27 cellular contexts compared by ENCODE assay signal in the genomic region with DNA sequence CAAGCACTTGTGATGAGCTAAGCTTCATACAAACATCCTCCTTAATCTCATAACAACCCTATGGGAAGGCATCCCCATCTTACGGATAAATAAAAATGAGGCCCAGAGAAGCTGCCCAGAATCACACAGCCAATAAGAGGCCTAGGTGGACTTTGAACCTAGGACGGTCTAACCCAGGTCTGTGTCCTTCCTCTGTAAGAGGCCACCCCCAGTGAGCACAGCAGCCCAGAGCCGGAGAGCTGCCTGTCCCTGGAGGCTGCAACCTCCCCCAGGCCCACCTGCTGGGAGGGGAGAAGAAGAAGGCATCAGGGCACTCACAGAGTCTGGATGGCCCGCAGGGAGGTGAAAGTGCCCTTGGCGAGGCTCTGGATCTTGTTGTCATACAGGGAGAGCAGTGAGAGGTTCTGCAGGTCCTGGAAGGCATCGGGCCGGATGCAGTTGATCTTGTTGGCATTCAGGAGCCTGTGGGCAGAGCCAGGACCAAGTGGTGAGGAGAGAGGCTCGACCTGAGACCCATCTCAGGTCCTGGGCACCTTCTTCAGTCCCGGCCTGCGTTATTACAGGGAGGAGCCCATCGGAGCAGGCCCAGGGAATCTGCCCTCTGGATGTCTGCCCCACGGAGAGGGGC.
DNase-seq lines count a peak whose midpoint lies in the region; ATAC-seq, FAIRE-seq and TF ChIP-seq lines count a peak whose summit lies in the region.
"Had no signal": no experiment of that assay in that cellular context is flagged by ENCODE, and none has a peak within 500 bp of the region (broad histone marks: within the 10 kb centered on the region; RNA-seq: fewer than 3 reads in every experiment).

No MANE protein-coding gene starts in this region.

- no peak overlapping the region for H2BK15ac ChIP-seq in neuronal stem cell (ENCODE audit: low read length)

- no peak overlapping the region for H4K8ac ChIP-seq in neuronal stem cell (ENCODE audit: low read depth, low read length)

- TF ChIP-seq CTCF in HepG2 (CRISPR knock-in tag; IDR thresholded peaks at IDR 0.05) (no peak), right lobe of liver (IDR thresholded peaks at IDR 0.05) (no peak)

- ATAC-seq in HepG2 = peak; percentile 59
- ATAC-seq in right lobe of liver = no peak
- no peak for ATAC-seq in stimulated activated effector memory CD8-positive, alpha-beta T cell treated with anti-CD3 and anti-CD28 coated beads, Interleukin-12 subunit alpha, Interleukin-12 subunit beta, amount 100 ng/mL, for 72 hours
- ATAC-seq in HG03457 (IDR thresholded peaks at IDR 0.05; ENCODE audit: unreplicated experiment) = no peak
- ATAC-seq: GM12878, GM23338 had no signal

- no peaks in the 10 kb centered on the region for H3K9me3 Mint-ChIP-seq in stimulated activated effector memory CD8-positive, alpha-beta T cell treated with anti-CD3 and anti-CD28 coated beads, Interleukin-12 subunit alpha, Interleukin-12 subunit beta, amount 100 ng/mL, for 72 hours
- H3K9me3 Mint-ChIP-seq: CD4-positive, alpha-beta T cell; GM23338; HFFc6 had no signal

- H3K36me3 ChIP-seq in HepG2 (replicated peaks in 1 of 2; ENCODE audit: control insufficient read depth in 1 of 2, insufficient read depth in 2 of 2, low read length in 2 of 2) (no peaks in the 10 kb centered on the region), right lobe of liver (no peaks in the 10 kb centered on the region), neuronal stem cell (replicated peaks in 1 of 2; ENCODE audit: control insufficient read depth in 2 of 2, insufficient read depth in 2 of 2, low read length in 2 of 2) (no peaks in the 10 kb centered on the region)
- H3K36me3 ChIP-seq: BE2C; BLaER1 treated with 17β-estradiol and CSF1 and Interleukin-3, amounts not matched to agents 10 nM and 100 nM; HAP-1 had no signal

- in situ Hi-C loops in HepG2 (cut with HindIII; ENCODE audit: extremely low pct_ligation_motif_present, low pct_unique_long_range_greater_than_20kb) = no loop called here

- no peak for TF ChIP-seq POLR2A in HepG2 (IDR thresholded peaks at IDR 0.05; ENCODE audit: insufficient read depth in 1 of 2, low read depth in 2 of 2, low read length in 2 of 2)
- no peak for TF ChIP-seq POLR2A in right lobe of liver (IDR thresholded peaks at IDR 0.05)

- no peak overlapping the region for H3K27ac ChIP-seq in HepG2 (ENCODE audit: extremely low read length, insufficient read depth, low read length)
- no peak overlapping the region for H3K27ac ChIP-seq in right lobe of liver
- no peak overlapping the region for H3K27ac ChIP-seq in neuronal stem cell (replicated peaks; ENCODE audit: low read length)
- H3K27ac ChIP-seq: 22Rv1; BLaER1 treated with 17β-estradiol and CSF1 and Interleukin-3, amounts not matched to agents 10 nM and 100 nM had no signal

- no peak overlapping the region for H2BK12ac ChIP-seq in neuronal stem cell (ENCODE audit: low read length)

- DNase-seq in HepG2 (ENCODE audit: low spot score) (no peak), right lobe of liver (no peak), HuH-7.5 (ENCODE audit: low spot score) (peak; percentile 48), neuronal stem cell (ENCODE audit: low spot score) (no peak), NCI-H526 treated with DMSO at 0.1 percent for 48 hours (lab: John Stamatoyannopoulos, UW) (no peak)
- DNase-seq in stimulated activated effector memory CD8-positive, alpha-beta T cell treated with anti-CD3 and anti-CD28 coated beads, Interleukin-12 subunit alpha, Interleukin-12 subunit beta, amount 100 ng/mL, for 72 hours (ENCODE audit: low spot score in 2 of 2) = no peak
- DNase-seq in activated CD4-positive, alpha-beta T cell treated with anti-CD3 and anti-CD28 coated beads for 4 hours = no peak
- DNase-seq: ACHN; AML-193; BE2C; CD4-positive, alpha-beta T cell; CD8-positive, alpha-beta memory T cell; DMS 273 treated with DMSO at 0.1 percent for 48 hours; DMS79; EL; GDM1; HFFc6 had no signal

- H3K4me2 ChIP-seq in HepG2 (ENCODE audit: low read depth, low read length) (0 out of 2 replicates have a peak overlapping the region, but pooled peaks have one; percentile 11), neuronal stem cell (ENCODE audit: insufficient read depth, low read length, poor library complexity, severe bottlenecking) (no peak overlapping the region)
- H3K4me2 ChIP-seq: BLaER1 treated with 17β-estradiol and CSF1 and Interleukin-3, amounts not matched to agents 10 nM and 100 nM; GM23338 had no signal

- H4K20me1 ChIP-seq in HepG2 (ENCODE audit: insufficient read depth, low read length) = no peaks in the 10 kb centered on the region

- H3K4me1 ChIP-seq in HepG2 (ENCODE audit: insufficient read depth, low read length) = peaks cover 20% of the 10 kb centered on the region
- H3K4me1 ChIP-seq in right lobe of liver = no peaks in the 10 kb centered on the region
- peaks cover 0 to 3% of the 10 kb centered on the region in 2 donors for H3K4me1 ChIP-seq in neuronal stem cell (ENCODE audit: control insufficient read depth in 2 of 2, insufficient read depth in 1 of 2, low read depth in 1 of 2, low read length in 2 of 2)
- H3K4me1 ChIP-seq: HAP-1 had no signal

- H3K4ac ChIP-seq in neuronal stem cell (ENCODE audit: low read length) = no peak overlapping the region

- peak overlapping the region; percentile 2 for H2AK5ac ChIP-seq in neuronal stem cell (ENCODE audit: low read depth, low read length)

- H2AFZ ChIP-seq in HepG2 (ENCODE audit: low read length) = no peak overlapping the region
- no peak overlapping the region for H2AFZ ChIP-seq in neuronal stem cell (ENCODE audit: low read length)
- H2AFZ ChIP-seq: GM23338 had no signal

- H3K23ac ChIP-seq in neuronal stem cell (ENCODE audit: low read depth, low read length, poor library complexity) = peak overlapping the region; percentile 10

- no peak overlapping the region for H4K91ac ChIP-seq in neuronal stem cell (ENCODE audit: low read depth, low read length, poor library complexity)

- POLR2A ChIA-PET in HepG2 (lab: Yijun Ruan, JAX) = no interaction called here

- H3K4me3 Mint-ChIP-seq in stimulated activated effector memory CD8-positive, alpha-beta T cell treated with anti-CD3 and anti-CD28 coated beads, Interleukin-12 subunit alpha, Interleukin-12 subunit beta, amount 100 ng/mL, for 72 hours = no peak overlapping the region
- H3K4me3 Mint-ChIP-seq: CD14-positive monocyte; CD4-positive, alpha-beta T cell; CD8-positive, alpha-beta memory T cell; GM23338; HFFc6 had no signal

- TF ChIP-seq EP300 in HepG2 (IDR thresholded peaks at IDR 0.05; ENCODE audit: low read depth in 2 of 2, low read length in 2 of 2) (no peak), HepG2 (CRISPR knock-in tag; IDR thresholded peaks at IDR 0.05; ENCODE audit: borderline replicate concordance) (no peak)

- H3K9ac ChIP-seq in HepG2 (ENCODE audit: insufficient read depth, low read depth, low read length) (no peak overlapping the region), neuronal stem cell (ENCODE audit: low read depth, low read length, poor library complexity) (no peak overlapping the region)
- H3K9ac ChIP-seq: BLaER1 treated with 17β-estradiol and CSF1 and Interleukin-3, amounts not matched to agents 10 nM and 100 nM had no signal

- peak overlapping the region; percentile 15 for H3K18ac ChIP-seq in neuronal stem cell (ENCODE audit: low read length)

- H3K4me3 ChIP-seq in HepG2 (replicated peaks in 1 of 3; ENCODE audit: insufficient read depth in 1 of 3, low read depth in 2 of 3, low read length in 3 of 3) (no peak overlapping the region), right lobe of liver (no peak overlapping the region), neuronal stem cell (ENCODE audit: low read length in 2 of 2) (no peak overlapping the region)
- H3K4me3 ChIP-seq: BLaER1 treated with 17β-estradiol and CSF1 and Interleukin-3, amounts not matched to agents 10 nM and 100 nM; GM12878; GM23338; HAP-1 had no signal

- H3K27ac Mint-ChIP-seq in stimulated activated effector memory CD8-positive, alpha-beta T cell treated with anti-CD3 and anti-CD28 coated beads, Interleukin-12 subunit alpha, Interleukin-12 subunit beta, amount 100 ng/mL, for 72 hours = peak overlapping the region; percentile 29
- H3K27ac Mint-ChIP-seq: CD14-positive monocyte; CD4-positive, alpha-beta T cell; GM23338; HFFc6 had no signal

- H3K27me3 ChIP-seq in HepG2 (ENCODE audit: control insufficient read depth in 1 of 2, insufficient read depth in 2 of 2, low read length in 2 of 2) (peaks cover 1 to 24% of the 10 kb centered on the region in 2 experiments; a peak in 1 of 5 replicates), right lobe of liver (no peaks in the 10 kb centered on the region), neuronal stem cell (ENCODE audit: control insufficient read depth in 3 of 3, insufficient read depth in 3 of 3, low read depth in 1 of 3, low read length in 3 of 3) (no peaks in the 10 kb centered on the region)
- H3K27me3 ChIP-seq: BE2C; BLaER1 treated with 17β-estradiol and CSF1 and Interleukin-3, amounts not matched to agents 10 nM and 100 nM had no signal

- no TSS peak for BruUV-seq in HepG2 (replicated peaks; lab: Mats Ljungman, UMichigan)

- H3K79me1 ChIP-seq in neuronal stem cell (ENCODE audit: low read depth, low read length) = no peaks in the 10 kb centered on the region

- 26% methylated on average over 12 of the region's 12 CpGs for WGBS in HepG2 (ENCODE audit: low lambda C conversion rate)
- 73% methylated on average over 2 of the region's 12 CpGs for WGBS in right lobe of liver (ENCODE audit: insufficient coverage, low coverage, low lambda C conversion rate, missing lambda C conversion rate)
- WGBS in neuronal stem cell (ENCODE audit: extremely low coverage in 2 of 2, insufficient read length in 2 of 2, insufficient replicate concordance in 1 of 2), 2 donors = no CpG with 5 or more reads among the region's 12 CpGs

- no peaks in the 10 kb centered on the region for H3K4me1 Mint-ChIP-seq in stimulated activated effector memory CD8-positive, alpha-beta T cell treated with anti-CD3 and anti-CD28 coated beads, Interleukin-12 subunit alpha, Interleukin-12 subunit beta, amount 100 ng/mL, for 72 hours
- H3K4me1 Mint-ChIP-seq: CD14-positive monocyte; CD8-positive, alpha-beta memory T cell; GM23338 had no signal

- CTCF ChIA-PET in HepG2 (lab: Yijun Ruan, JAX; ENCODE audit: low intra/inter-chr PET ratio, low total read pairs) = no interaction called here

- no peaks in the 10 kb centered on the region for H3K36me3 Mint-ChIP-seq in stimulated activated effector memory CD8-positive, alpha-beta T cell treated with anti-CD3 and anti-CD28 coated beads, Interleukin-12 subunit alpha, Interleukin-12 subunit beta, amount 100 ng/mL, for 72 hours
- H3K36me3 Mint-ChIP-seq: CD14-positive monocyte had no signal

- H3K9me3 ChIP-seq in HepG2 (ENCODE audit: low read length) (no peaks in the 10 kb centered on the region), right lobe of liver (no peaks in the 10 kb centered on the region), neuronal stem cell (replicated peaks in 1 of 2; ENCODE audit: control insufficient read depth in 2 of 2, insufficient read depth in 1 of 2, low read depth in 1 of 2, low read length in 2 of 2) (no peaks in the 10 kb centered on the region)
- H3K9me3 ChIP-seq: BE2C, HAP-1 had no signal

- no peak overlapping the region for H2BK5ac ChIP-seq in neuronal stem cell (ENCODE audit: low read length)

- H2BK120ac ChIP-seq in neuronal stem cell (ENCODE audit: low read depth, low read length) = no peak overlapping the region

- no peak for FAIRE-seq in HepG2 (lab: Jason Lieb, UNC)
- FAIRE-seq: A204.1, D721Med, GM12878, GM19239 had no signal

- H3K79me2 ChIP-seq in HepG2 (ENCODE audit: insufficient read depth, low read length) = no peaks in the 10 kb centered on the region

- intact Hi-C loops in HepG2 (cut with micrococcal nuclease; ENCODE audit: unreplicated experiment) (no loop called here), right lobe of liver (cut with DNase I) (no loop called here)

- no peak overlapping the region for H3K14ac ChIP-seq in neuronal stem cell (ENCODE audit: low read length)

- TF ChIP-seq RAD21 in HepG2 (CRISPR knock-in tag; IDR thresholded peaks at IDR 0.05) = no peak
